ENCODE assay signal across 9 cellular contexts in genomic region chr16:66275795-66276428, GRCh38.
DNase-seq lines count a peak whose midpoint lies in the region; ATAC-seq, FAIRE-seq and TF ChIP-seq lines count a peak whose summit lies in the region.
"Had no signal": no experiment of that assay in that cellular context is flagged by ENCODE, and none has a peak within 500 bp of the region (broad histone marks: within the 10 kb centered on the region; RNA-seq: fewer than 3 reads in every experiment).

No MANE protein-coding gene starts in this region.

- no peaks in the 10 kb centered on the region for H3K4me1 ChIP-seq in adrenal gland (replicated peaks in 1 of 2)

- ATAC-seq in HG03139 (IDR thresholded peaks at IDR 0.05; ENCODE audit: unreplicated experiment): no peak
- ATAC-seq in HG03469 (IDR thresholded peaks at IDR 0.05; ENCODE audit: unreplicated experiment): no peak

- no peak overlapping the region for H3K27ac ChIP-seq in adrenal gland

- 33 to 39% (median 35%) methylated on average over 6 of the region's 6 CpGs for WGBS in adrenal gland, 4 donors

- intact Hi-C loops in adrenal gland (cut with DNase I): loop anchor here in 1 of 2 donors (5.0 to 10.0 kb wide), 2 partner anchors 41 to 561 kb away; no protein-coding TSS in a partner anchor

- DNase-seq in AG08396 (ENCODE audit: low spot score): peak; percentile 77
- DNase-seq in GM12865 (ENCODE audit: low read depth): peak; percentile 43
- peak; percentile 36 for DNase-seq in NCI-H345 (lab: John Stamatoyannopoulos, UW)
- DNase-seq in adrenal gland: peak in 5 of 7 donors; percentile 21 to 72 (median 58)
- peak; percentile 43 for DNase-seq in inferior parietal cortex (ENCODE audit: extremely low spot score)
- DNase-seq in urothelium cell line (ENCODE audit: low spot score): peak; percentile 53

- no peaks in the 10 kb centered on the region for H3K27me3 ChIP-seq in adrenal gland

- peak; percentile 53 for FAIRE-seq in urothelium cell line (lab: Jason Lieb, UNC)
- FAIRE-seq: endometrium had no signal

- TF ChIP-seq POLR2A in adrenal gland (IDR thresholded peaks at IDR 0.05): no peak

- H3K36me3 ChIP-seq in adrenal gland (replicated peaks in 1 of 2): no peaks in the 10 kb centered on the region

- TF ChIP-seq CTCF in GM12865 (IDR thresholded peaks at IDR 0.05; ENCODE audit: insufficient read depth, low read depth, low read length, missing control alignments) (peak; percentile 69), adrenal gland (IDR thresholded peaks at IDR 0.05) (peak; percentile 35 to 63 (median 56))

- H3K4me3 ChIP-seq in GM12865 (ENCODE audit: low read depth, low read length): no peak overlapping the region
- no peak overlapping the region for H3K4me3 ChIP-seq in adrenal gland

- peaks cover 0 to 5% (median 0%) of the 10 kb centered on the region in 3 donors for H3K9me3 ChIP-seq in adrenal gland (replicated peaks in 1 of 3)
